Comparison of ENCODE assay signal across 15 cellular contexts in the genomic region with DNA sequence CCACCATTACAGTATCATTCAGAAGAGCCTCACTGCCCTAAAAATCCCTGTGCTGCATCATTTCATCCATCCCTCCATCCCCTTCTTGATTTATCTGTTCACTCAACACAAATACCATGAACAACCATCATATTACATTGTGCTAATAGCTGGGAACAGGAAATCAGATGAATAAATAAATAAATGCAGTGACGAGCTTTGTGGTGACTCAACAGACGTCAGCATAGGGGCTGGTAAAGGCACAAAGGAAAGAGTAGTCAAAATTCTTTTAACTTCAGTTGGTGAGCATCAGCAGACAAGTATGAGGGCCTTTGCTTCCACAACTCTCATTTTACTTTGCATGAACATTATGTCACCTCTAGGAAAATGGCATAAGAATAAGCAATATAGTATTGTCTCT.
DNase-seq lines count a peak whose midpoint lies in the region; ATAC-seq and TF ChIP-seq lines count a peak whose summit lies in the region.
"Had no signal": no experiment of that assay in that cellular context is flagged by ENCODE, and none has a peak within 500 bp of the region (broad histone marks: within the 10 kb centered on the region; RNA-seq: fewer than 3 reads in every experiment).

No MANE protein-coding gene starts in this region.

- no peak for TF ChIP-seq EP300 in transverse colon (IDR thresholded peaks at IDR 0.05; ENCODE audit: low read depth)

- in situ Hi-C loops in transverse colon (cut with MboI; ENCODE audit: low pct_ligation_motif_present in 1 of 4, low pct_unique_long_range_greater_than_20kb in 1 of 4, low sequenced_read_pairs in 3 of 4): no loop called here

- H3K4me3 ChIP-seq in fibroblast of mammary gland (ENCODE audit: control insufficient read depth, low read depth, low read length) (no peak overlapping the region), transverse colon (no peak overlapping the region), body of pancreas (no peak overlapping the region)
- H3K4me3 ChIP-seq: pancreas had no signal

- 50 to 56% methylated on average over 2 of the region's 2 CpGs for WGBS in transverse colon (ENCODE audit: low coverage in 1 of 2), 2 donors
- 46 to 49% methylated on average over 2 of the region's 2 CpGs for WGBS in body of pancreas, 2 donors

- no peak for TF ChIP-seq CTCF in fibroblast of mammary gland (conservative IDR thresholded peaks at IDR 0.05; ENCODE audit: control insufficient read depth, insufficient read depth, low read depth, low read length)
- no peak for TF ChIP-seq CTCF in transverse colon (IDR thresholded peaks at IDR 0.05)
- TF ChIP-seq CTCF in body of pancreas (IDR thresholded peaks at IDR 0.05): no peak

- H3K4me1 ChIP-seq in transverse colon: no peaks in the 10 kb centered on the region
- no peaks in the 10 kb centered on the region for H3K4me1 ChIP-seq in body of pancreas
- H3K4me1 ChIP-seq: pancreas had no signal

- TF ChIP-seq POLR2A in transverse colon (IDR thresholded peaks at IDR 0.05) (no peak), body of pancreas (IDR thresholded peaks at IDR 0.05) (no peak)

- DNase-seq in GM04503 (ENCODE audit: low read depth) (peak; percentile 73), fibroblast of mammary gland (ENCODE audit: low read depth) (peak; percentile 98), smooth muscle cell of the brain vasculature (ENCODE audit: low read depth, low spot score) (peak; percentile 58), transverse colon (no peak), body of pancreas (no peak), sciatic nerve (ENCODE audit: low spot score) (no peak)
- no peak for DNase-seq in activated effector memory CD4-positive, alpha-beta T cell treated with anti-CD3 and anti-CD28 coated beads, Interleukin-2, amount 50 U/mL, for 16 hours
- DNase-seq: activated CD4-positive, alpha-beta memory T cell treated with anti-CD3 and anti-CD28 coated beads for 36 hours; effector CD8-positive, alpha-beta T cell; NCI-H2081; pancreas; stimulated activated CD4-positive, alpha-beta T cell treated with anti-CD3 and anti-CD28 coated beads, Interleukin-1b, Interleukin-23, amount 100 ng/mL, for 48 hours; T-helper 1 cell had no signal

- ATAC-seq in SK-N-SH treated with all-trans-retinoic acid at 6 μM for 48 hours: peak; percentile 72
- no peak for ATAC-seq in body of pancreas
- no peak for ATAC-seq in sciatic nerve
- ATAC-seq: HCT116, pancreas had no signal

- H3K9me3 ChIP-seq in transverse colon (no peaks in the 10 kb centered on the region), body of pancreas (no peaks in the 10 kb centered on the region)
- H3K9me3 ChIP-seq: pancreas had no signal

- intact Hi-C loops in transverse colon (cut with DNase I; ENCODE audit: low total_unique reads) (no loop called here), body of pancreas (cut with DNase I) (no loop called here), sciatic nerve (cut with DNase I) (no loop called here)

- H3K27ac ChIP-seq in transverse colon (no peak overlapping the region), body of pancreas (no peak overlapping the region)
- H3K27ac ChIP-seq: pancreas had no signal

- H3K27me3 ChIP-seq in transverse colon (no peaks in the 10 kb centered on the region), body of pancreas (no peaks in the 10 kb centered on the region)
- H3K27me3 ChIP-seq: pancreas had no signal

- H3K36me3 ChIP-seq in transverse colon: no peaks in the 10 kb centered on the region
- no peaks in the 10 kb centered on the region for H3K36me3 ChIP-seq in body of pancreas (replicated peaks in 1 of 2; ENCODE audit: insufficient read depth in 1 of 2, low read depth in 2 of 2)
- H3K36me3 ChIP-seq: pancreas had no signal

TF ChIP-seq in SK-N-SH treated with all-trans-retinoic acid at 6 μM for 48 hours, 23 proteins besides CTCF, POLR2A, EP300 and RAD21:
- peak; percentile 79; the same call in 1 of the 2 replicates for TF ChIP-seq TOX (CRISPR knock-in tag; IDR thresholded peaks at IDR 0.05; ENCODE audit: borderline replicate concordance)
- TF ChIP-seq, protein P1, sequence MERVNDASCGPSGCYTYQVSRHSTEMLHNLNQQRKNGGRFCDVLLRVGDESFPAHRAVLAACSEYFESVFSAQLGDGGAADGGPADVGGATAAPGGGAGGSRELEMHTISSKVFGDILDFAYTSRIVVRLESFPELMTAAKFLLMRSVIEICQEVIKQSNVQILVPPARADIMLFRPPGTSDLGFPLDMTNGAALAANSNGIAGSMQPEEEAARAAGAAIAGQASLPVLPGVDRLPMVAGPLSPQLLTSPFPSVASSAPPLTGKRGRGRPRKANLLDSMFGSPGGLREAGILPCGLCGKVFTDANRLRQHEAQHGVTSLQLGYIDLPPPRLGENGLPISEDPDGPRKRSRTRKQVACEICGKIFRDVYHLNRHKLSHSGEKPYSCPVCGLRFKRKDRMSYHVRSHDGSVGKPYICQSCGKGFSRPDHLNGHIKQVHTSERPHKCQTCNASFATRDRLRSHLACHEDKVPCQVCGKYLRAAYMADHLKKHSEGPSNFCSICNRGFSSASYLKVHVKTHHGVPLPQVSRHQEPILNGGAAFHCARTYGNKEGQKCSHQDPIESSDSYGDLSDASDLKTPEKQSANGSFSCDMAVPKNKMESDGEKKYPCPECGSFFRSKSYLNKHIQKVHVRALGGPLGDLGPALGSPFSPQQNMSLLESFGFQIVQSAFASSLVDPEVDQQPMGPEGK (CRISPR knock-in tag; IDR thresholded peaks at IDR 0.05; ENCODE audit: borderline replicate concordance): no peak
- TF ChIP-seq ISL1 (CRISPR knock-in tag; IDR thresholded peaks at IDR 0.05): no peak
- TF ChIP-seq, protein P2, sequence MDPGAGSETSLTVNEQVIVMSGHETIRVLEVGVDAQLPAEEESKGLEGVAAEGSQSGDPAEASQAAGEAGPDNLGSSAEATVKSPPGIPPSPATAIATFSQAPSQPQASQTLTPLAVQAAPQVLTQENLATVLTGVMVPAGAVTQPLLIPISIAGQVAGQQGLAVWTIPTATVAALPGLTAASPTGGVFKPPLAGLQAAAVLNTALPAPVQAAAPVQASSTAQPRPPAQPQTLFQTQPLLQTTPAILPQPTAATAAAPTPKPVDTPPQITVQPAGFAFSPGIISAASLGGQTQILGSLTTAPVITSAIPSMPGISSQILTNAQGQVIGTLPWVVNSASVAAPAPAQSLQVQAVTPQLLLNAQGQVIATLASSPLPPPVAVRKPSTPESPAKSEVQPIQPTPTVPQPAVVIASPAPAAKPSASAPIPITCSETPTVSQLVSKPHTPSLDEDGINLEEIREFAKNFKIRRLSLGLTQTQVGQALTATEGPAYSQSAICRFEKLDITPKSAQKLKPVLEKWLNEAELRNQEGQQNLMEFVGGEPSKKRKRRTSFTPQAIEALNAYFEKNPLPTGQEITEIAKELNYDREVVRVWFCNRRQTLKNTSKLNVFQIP (CRISPR knock-in tag; IDR thresholded peaks at IDR 0.05; ENCODE audit: borderline replicate concordance, low read depth): no peak
- TF ChIP-seq ZC3H10 (CRISPR knock-in tag; IDR thresholded peaks at IDR 0.05): peak; percentile 84

Comparison
In these comparisons a context has a peak if more than half of its experiments do, and no peak if none do; other contexts are left out.
1. DNase-seq: peak in GM04503 (single experiment), fibroblast of mammary gland (single experiment) and smooth muscle cell of the brain vasculature (single experiment); none in activated effector memory CD4-positive, alpha-beta T cell treated with anti-CD3 and anti-CD28 coated beads, Interleukin-2, amount 50 U/mL, for 16 hours (single experiment), transverse colon (single experiment), body of pancreas (0 of 4) and sciatic nerve (single experiment).